ENCODE assay signal across 8 cellular contexts in the genomic region with DNA sequence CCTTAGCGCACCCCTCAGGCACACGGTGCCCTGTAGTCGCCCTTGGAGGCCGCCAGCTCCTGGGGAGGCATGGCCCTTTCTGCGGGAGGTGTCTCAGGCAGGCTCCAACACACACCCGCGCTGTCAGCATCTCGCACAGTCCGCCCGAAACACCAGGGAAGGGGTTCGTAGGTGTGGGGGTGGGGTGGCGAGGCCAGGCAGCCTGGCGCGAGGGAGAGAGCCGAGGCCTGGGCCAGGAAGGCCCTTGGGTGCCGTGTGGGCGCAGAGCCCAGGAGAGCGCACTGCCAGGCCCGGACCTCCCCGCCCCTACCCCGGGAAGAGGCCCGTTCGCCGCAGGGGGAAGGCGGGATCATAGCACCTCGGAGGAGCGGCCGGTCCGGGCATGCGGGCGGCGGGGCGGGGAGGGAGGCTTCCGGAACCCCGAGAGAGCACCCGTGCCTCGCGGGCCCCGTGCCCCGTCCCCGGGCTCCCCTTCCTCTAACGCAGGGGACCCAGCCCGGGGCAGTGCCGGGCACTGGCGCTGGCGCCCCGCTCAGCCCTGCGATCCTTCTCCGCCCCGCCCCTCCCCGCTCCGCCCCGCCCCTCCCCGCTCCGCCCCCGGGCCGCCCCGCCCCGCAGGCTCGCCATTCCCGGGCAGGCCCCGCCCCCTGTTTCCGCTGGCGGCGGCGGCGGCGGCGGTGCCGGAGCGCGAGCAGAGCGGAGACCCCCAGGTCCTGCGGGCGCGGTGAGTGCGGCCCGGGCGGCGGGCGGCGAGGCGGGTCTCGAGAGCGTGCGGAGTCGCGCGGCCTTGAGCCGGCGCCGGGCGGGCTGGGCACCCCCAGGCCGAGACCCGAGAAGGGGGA. TPM values are rescaled to one million over a fixed set of nuclear protein-coding genes. Genes with fewer than 3 reads are reported as not detected.
DNase-seq lines count a peak whose midpoint lies in the region; ATAC-seq and TF ChIP-seq lines count a peak whose summit lies in the region.

A gene with protein sequence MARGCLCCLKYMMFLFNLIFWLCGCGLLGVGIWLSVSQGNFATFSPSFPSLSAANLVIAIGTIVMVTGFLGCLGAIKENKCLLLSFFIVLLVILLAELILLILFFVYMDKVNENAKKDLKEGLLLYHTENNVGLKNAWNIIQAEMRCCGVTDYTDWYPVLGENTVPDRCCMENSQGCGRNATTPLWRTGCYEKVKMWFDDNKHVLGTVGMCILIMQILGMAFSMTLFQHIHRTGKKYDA (plus strand): TSS at position 650 of the 842 bp plus-strand sequence. CDS start 123,815 bp downstream, outside the sequence.

- DNase-seq in AG08395 (ENCODE audit: low spot score) (peak; percentile 88), HK-2 (ENCODE audit: unreplicated experiment) (peak; percentile 74), SJSA1 (ENCODE audit: low read depth in 1 of 2, low spot score in 2 of 2) (peak; percentile 76 to 87), glutamatergic neuron (peak; percentile 84), ovary (peak; percentile 71 to 85 (median 83)), tibial artery (peak; percentile 66 to 93)
- DNase-seq in activated naive CD4-positive, alpha-beta T cell treated with anti-CD3 and anti-CD28 coated beads, Interleukin-2, amount 50 U/mL, for 72 hours (ENCODE audit: low spot score in 2 of 2) = peak; percentile 67 to 75

- ATAC-seq in GM19035 (IDR thresholded peaks at IDR 0.05; ENCODE audit: unreplicated experiment) = peak; percentile 70
- ATAC-seq in activated naive CD4-positive, alpha-beta T cell treated with anti-CD3 and anti-CD28 coated beads, Interleukin-2, amount 50 U/mL, for 72 hours = peak; percentile 86 to 87

- H3K36me3 ChIP-seq in SJSA1 = no peaks in the 10 kb centered on the region
- no peaks in the 10 kb centered on the region for H3K36me3 ChIP-seq in ovary
- H3K36me3 ChIP-seq in tibial artery = no peaks in the 10 kb centered on the region

- no peak for TF ChIP-seq EP300 in ovary (IDR thresholded peaks at IDR 0.05)

- H3K27ac ChIP-seq in SJSA1 = peak within 1 kb of the TSS; percentile 38
- H3K27ac ChIP-seq in ovary = peak within 1 kb of the TSS; percentile 79 to 92
- peak within 1 kb of the TSS; percentile 89 to 94 for H3K27ac ChIP-seq in tibial artery

- no peak for TF ChIP-seq CTCF in glutamatergic neuron (IDR thresholded peaks at IDR 0.05; ENCODE audit: partially characterized antibody, unreplicated experiment)
- TF ChIP-seq CTCF in ovary (IDR thresholded peaks at IDR 0.05) = no peak
- no peak for TF ChIP-seq CTCF in tibial artery (IDR thresholded peaks at IDR 0.05)

- no peak within 1 kb of the TSS for H3K27ac Mint-ChIP-seq in activated naive CD4-positive, alpha-beta T cell treated with anti-CD3 and anti-CD28 coated beads, Interleukin-2, amount 50 U/mL, for 72 hours
- no peak within 1 kb of the TSS for H3K27ac Mint-ChIP-seq in glutamatergic neuron (ENCODE audit: unreplicated experiment)

- 0 to 3% (median 1%) methylated on average over 26 to 89 of the region's 95 CpGs for WGBS in ovary, 3 donors

- H3K36me3 Mint-ChIP-seq in activated naive CD4-positive, alpha-beta T cell treated with anti-CD3 and anti-CD28 coated beads, Interleukin-2, amount 50 U/mL, for 72 hours = no peaks in the 10 kb centered on the region
- H3K36me3 Mint-ChIP-seq in glutamatergic neuron (ENCODE audit: unreplicated experiment) = no peaks in the 10 kb centered on the region

- H3K4me1 ChIP-seq in SJSA1 (replicated peaks) (peaks cover 13% of the 10 kb centered on the region), ovary (ENCODE audit: insufficient read depth) (peaks cover 10% of the 10 kb centered on the region), tibial artery (peaks cover 0 to 33% (median 22%) of the 10 kb centered on the region in 4 donors)

- no peaks in the 10 kb centered on the region for H3K9me3 Mint-ChIP-seq in activated naive CD4-positive, alpha-beta T cell treated with anti-CD3 and anti-CD28 coated beads, Interleukin-2, amount 50 U/mL, for 72 hours
- H3K9me3 Mint-ChIP-seq in glutamatergic neuron (ENCODE audit: unreplicated experiment) = peaks cover 1% of the 10 kb centered on the region

- TF ChIP-seq POLR2A in ovary (IDR thresholded peaks at IDR 0.05) = peak; percentile 58

- intact Hi-C loops in ovary (cut with DNase I) (loop anchor here (5.0 to 10.0 kb wide), 7 partner anchors 55 to 198 kb away; no protein-coding TSS in a partner anchor), tibial artery (cut with DNase I; ENCODE audit: low total_unique reads) (no loop called here)

- no peaks in the 10 kb centered on the region for H3K27me3 Mint-ChIP-seq in glutamatergic neuron (ENCODE audit: unreplicated experiment)

- peak within 1 kb of the TSS; percentile 88 for H3K4me3 Mint-ChIP-seq in glutamatergic neuron (ENCODE audit: unreplicated experiment)

- H3K4me3 ChIP-seq in SJSA1 (peak within 1 kb of the TSS; percentile 88), ovary (peak within 1 kb of the TSS; percentile 96), tibial artery (peak within 1 kb of the TSS; percentile 87 to 88)

- peaks cover 7% of the 10 kb centered on the region for H3K4me1 Mint-ChIP-seq in glutamatergic neuron (ENCODE audit: low read depth, unreplicated experiment)

- H3K27me3 ChIP-seq in SJSA1 (replicated peaks) (no peaks in the 10 kb centered on the region), ovary (no peaks in the 10 kb centered on the region), tibial artery (no peaks in the 10 kb centered on the region)

- H3K9me3 ChIP-seq in SJSA1 (replicated peaks) (no peaks in the 10 kb centered on the region), ovary (no peaks in the 10 kb centered on the region), tibial artery (no peaks in the 10 kb centered on the region)

RNA-seq across cellular contexts. Expression of the gene that starts here (rescaled TPM):
- total RNA-seq in SJSA1 (2014; rRNA removed; shearing (Covaris generic)) = 21.5 and 23.0 TPM in 2 replicates
- total RNA-seq in activated naive CD4-positive, alpha-beta T cell treated with anti-CD3 and anti-CD28 coated beads, Interleukin-2, amount 50 U/mL, for 72 hours = under 1 TPM; 0.50 to 0.97 TPM
- total RNA-seq in glutamatergic neuron (ENCODE audit: unreplicated experiment) (142 TPM), ovary (10 to 100 TPM; 24.9 to 72.3 (median 55.7) TPM)
- polyA plus RNA-seq in ovary = 10 to 100 TPM; 44.3 to 60.5 TPM

Comparison
In these comparisons a context has a peak if more than half of its experiments do, and no peak if none do; other contexts are left out.
1. Peak in every context shown above with its lines: DNase-seq, ATAC-seq, H3K4me3 ChIP-seq and H3K27ac ChIP-seq.
2. RNA of the gene that starts here (total RNA-seq): 142 TPM in glutamatergic neuron (single experiment), 24.9 to 72.3 TPM in ovary and 21.5 to 23.0 TPM in SJSA1; 0.50 to 0.97 TPM in activated naive CD4-positive, alpha-beta T cell treated with anti-CD3 and anti-CD28 coated beads, Interleukin-2, amount 50 U/mL, for 72 hours; every median in the first group is over 10 times any median in the second.
3. Peak in DNase-seq and ATAC-seq in activated naive CD4-positive, alpha-beta T cell treated with anti-CD3 and anti-CD28 coated beads, Interleukin-2, amount 50 U/mL, for 72 hours; RNA of the gene not detected or under 1 TPM.
4. H3K27ac ChIP-seq: peak in every context shown above with its lines; median percentile 92 in tibial artery; 86 in ovary; 38 in SJSA1.